Comparison of ENCODE assay signal across 8 cellular contexts in the genomic region with DNA sequence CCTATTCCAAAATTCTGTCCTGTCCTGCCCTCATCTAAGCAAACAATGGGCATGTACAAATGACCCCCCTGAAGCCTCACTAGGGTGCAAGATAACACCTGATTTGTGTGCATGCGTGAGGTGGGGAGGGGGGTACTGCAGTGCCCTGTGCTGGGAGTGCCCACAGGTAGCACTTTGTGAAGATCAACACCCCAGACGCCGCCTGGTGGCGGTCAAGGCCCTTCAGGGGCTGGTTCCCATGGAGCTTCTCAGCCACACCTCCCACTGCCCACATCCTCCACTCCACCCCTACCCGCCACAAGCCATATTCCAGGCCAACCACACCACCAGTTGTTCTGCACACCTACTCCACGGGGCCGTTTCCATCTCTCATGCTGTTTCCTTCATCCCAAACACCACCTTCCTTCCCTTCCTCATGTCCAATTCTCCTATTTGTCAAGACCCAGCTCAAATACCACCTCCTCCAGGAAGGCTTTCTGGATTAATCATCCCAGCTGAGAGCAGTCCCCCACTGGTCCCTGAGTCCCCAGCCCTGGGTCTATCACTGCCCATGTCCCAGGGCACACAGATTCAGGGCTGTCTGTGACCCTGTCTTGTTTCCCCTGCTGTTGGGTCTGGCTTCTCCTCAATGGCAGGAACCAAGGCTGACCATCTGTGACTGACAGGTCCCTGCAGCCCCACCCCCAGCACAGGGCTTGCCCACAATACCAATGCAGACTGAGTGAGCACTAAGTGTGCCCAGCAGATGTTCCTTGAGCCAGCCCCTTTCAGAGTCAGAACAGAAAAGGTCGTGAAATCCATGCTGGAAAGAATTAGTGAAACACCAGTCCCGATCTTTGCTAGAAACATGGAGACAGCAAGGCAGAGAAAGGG.
DNase-seq lines count a peak whose midpoint lies in the region; TF ChIP-seq lines count a peak whose summit lies in the region.

No MANE protein-coding gene starts in this region.

- in situ Hi-C loops in KBM-7 (cut with MboI; ENCODE audit: low pct_unique_long_range_greater_than_20kb, low sequenced_read_pairs): no loop called here

- intact Hi-C loops in activated T-helper 2 cell treated with anti-CD3 and anti-CD28 coated beads, Interferon-gamma antibody, Interleukin-2, Interleukin-4, amounts not matched to agents 10 μg/mL and 5 μg/mL and 100 μg/mL, durations not matched to agents 14 hours and 24 hours and 36 hours (cut with micrococcal nuclease): no loop called here
- intact Hi-C loops in colonic mucosa (cut with DNase I): no loop called here

- H3K79me2 ChIP-seq in Loucy (ENCODE audit: insufficient read depth, low read length) (no peaks in the 10 kb centered on the region), neural progenitor cell (ENCODE audit: low read depth) (no peaks in the 10 kb centered on the region)

- H3K4me2 ChIP-seq in Loucy (ENCODE audit: low read depth, low read length, poor library complexity, severe bottlenecking) (peak overlapping the region; percentile 76), neural progenitor cell (no peak overlapping the region)

- TF ChIP-seq CTCF in Loucy (conservative IDR thresholded peaks at IDR 0.05; ENCODE audit: low read length): peak; percentile 74
- TF ChIP-seq CTCF in neural progenitor cell (IDR thresholded peaks at IDR 0.05): peak; percentile 30
- TF ChIP-seq CTCF in colonic mucosa (IDR thresholded peaks at IDR 0.05): no peak

- H3K27me3 ChIP-seq in Loucy (ENCODE audit: insufficient read depth, low read length, poor library complexity, severe bottlenecking) (no peaks in the 10 kb centered on the region), neural progenitor cell (no peaks in the 10 kb centered on the region), colonic mucosa (no peaks in the 10 kb centered on the region)

- H3K4me1 ChIP-seq in Loucy (ENCODE audit: insufficient read depth, low read length, poor library complexity, severe bottlenecking): peaks cover 13% of the 10 kb centered on the region
- H3K4me1 ChIP-seq in neural progenitor cell: peaks cover 3% of the 10 kb centered on the region
- no peaks in the 10 kb centered on the region for H3K4me1 ChIP-seq in colonic mucosa

- no peaks in the 10 kb centered on the region for H3F3A ChIP-seq in Loucy (ENCODE audit: low read depth)
- H3F3A ChIP-seq in neural progenitor cell (ENCODE audit: low read depth): no peaks in the 10 kb centered on the region

- no peak overlapping the region for H3K27ac Mint-ChIP-seq in activated T-helper 2 cell treated with anti-CD3 and anti-CD28 coated beads, Interferon-gamma antibody, Interleukin-2, Interleukin-4, amounts not matched to agents 10 μg/mL and 5 μg/mL and 100 μg/mL, durations not matched to agents 14 hours and 24 hours and 36 hours
- H3K27ac Mint-ChIP-seq in neural progenitor cell: peak overlapping the region; percentile 37

- H4K20me1 ChIP-seq in Loucy (ENCODE audit: insufficient read depth, low read length, poor library complexity, severe bottlenecking) (no peaks in the 10 kb centered on the region), neural progenitor cell (ENCODE audit: low read depth) (no peaks in the 10 kb centered on the region)

- H3K36me3 ChIP-seq in Loucy (ENCODE audit: insufficient read depth, low read length) (no peaks in the 10 kb centered on the region), neural progenitor cell (no peaks in the 10 kb centered on the region), colonic mucosa (no peaks in the 10 kb centered on the region)

- H3K4me3 ChIP-seq in Loucy (ENCODE audit: low read length, poor library complexity, severe bottlenecking): peak overlapping the region; percentile 59
- no peak overlapping the region for H3K4me3 ChIP-seq in neural progenitor cell
- no peak overlapping the region for H3K4me3 ChIP-seq in colonic mucosa

- no peak overlapping the region for H3K4me3 Mint-ChIP-seq in activated T-helper 2 cell treated with anti-CD3 and anti-CD28 coated beads, Interferon-gamma antibody, Interleukin-2, Interleukin-4, amounts not matched to agents 10 μg/mL and 5 μg/mL and 100 μg/mL, durations not matched to agents 14 hours and 24 hours and 36 hours (ENCODE audit: low read depth)
- no peak overlapping the region for H3K4me3 Mint-ChIP-seq in neural progenitor cell

- no peaks in the 10 kb centered on the region for H3K9me3 ChIP-seq in Loucy (ENCODE audit: insufficient read depth, low read depth, low read length)
- H3K9me3 ChIP-seq in neural progenitor cell (ENCODE audit: low read depth): no peaks in the 10 kb centered on the region
- H3K9me3 ChIP-seq in colonic mucosa: no peaks in the 10 kb centered on the region

- H3K27ac ChIP-seq in neural progenitor cell (no peak overlapping the region), colonic mucosa (no peak overlapping the region)

- no peaks in the 10 kb centered on the region for H3K36me3 Mint-ChIP-seq in activated T-helper 2 cell treated with anti-CD3 and anti-CD28 coated beads, Interferon-gamma antibody, Interleukin-2, Interleukin-4, amounts not matched to agents 10 μg/mL and 5 μg/mL and 100 μg/mL, durations not matched to agents 14 hours and 24 hours and 36 hours (ENCODE audit: low read depth)
- peaks cover 3% of the 10 kb centered on the region for H3K36me3 Mint-ChIP-seq in neural progenitor cell

- H3K9me2 ChIP-seq in Loucy (replicated peaks; ENCODE audit: low read depth, low read length): no peaks in the 10 kb centered on the region

- H3K9ac ChIP-seq in Loucy (ENCODE audit: low read depth, low read length, poor library complexity, severe bottlenecking): peak overlapping the region; percentile 49
- no peak overlapping the region for H3K9ac ChIP-seq in neural progenitor cell
- H3K9ac ChIP-seq in colonic mucosa (ENCODE audit: low read depth in 2 of 2, low read length in 2 of 2): no peak overlapping the region

- peaks cover 4% of the 10 kb centered on the region for H3K27me3 Mint-ChIP-seq in activated T-helper 2 cell treated with anti-CD3 and anti-CD28 coated beads, Interferon-gamma antibody, Interleukin-2, Interleukin-4, amounts not matched to agents 10 μg/mL and 5 μg/mL and 100 μg/mL, durations not matched to agents 14 hours and 24 hours and 36 hours (ENCODE audit: low read depth)
- peaks cover 10% of the 10 kb centered on the region for H3K27me3 Mint-ChIP-seq in neural progenitor cell (ENCODE audit: insufficient read depth, low read depth)

- peak; percentile 21 for DNase-seq in activated naive CD4-positive, alpha-beta T cell treated with Interleukin-2 at 50 U/mL for 16 hours
- no peak for DNase-seq in activated naive CD4-positive, alpha-beta T cell treated with anti-CD3 and anti-CD28 coated beads, Interleukin-2, amount 50 U/mL, for 16 hours
- DNase-seq in activated T-helper 2 cell treated with anti-CD3 and anti-CD28 coated beads, Interferon-gamma antibody, Interleukin-2, Interleukin-4, amounts not matched to agents 10 μg/mL and 5 μg/mL and 100 μg/mL, durations not matched to agents 14 hours and 24 hours and 36 hours (ENCODE audit: low spot score): peak; percentile 22
- peak; percentile 42 for DNase-seq in neural progenitor cell (ENCODE audit: low spot score)
- DNase-seq in NCI-H2029 (lab: John Stamatoyannopoulos, UW): no peak
- DNase-seq in colonic mucosa: no peak
- DNase-seq in KBM-7: no peak

- H3K9me3 Mint-ChIP-seq in activated T-helper 2 cell treated with anti-CD3 and anti-CD28 coated beads, Interferon-gamma antibody, Interleukin-2, Interleukin-4, amounts not matched to agents 10 μg/mL and 5 μg/mL and 100 μg/mL, durations not matched to agents 14 hours and 24 hours and 36 hours: no peaks in the 10 kb centered on the region
- H3K9me3 Mint-ChIP-seq in neural progenitor cell: no peaks in the 10 kb centered on the region

- H2AFZ ChIP-seq in Loucy (ENCODE audit: low read length): peak overlapping the region; percentile 56
- H2AFZ ChIP-seq in neural progenitor cell (replicated peaks): no peak overlapping the region

- peaks cover 8% of the 10 kb centered on the region for H3K4me1 Mint-ChIP-seq in activated T-helper 2 cell treated with anti-CD3 and anti-CD28 coated beads, Interferon-gamma antibody, Interleukin-2, Interleukin-4, amounts not matched to agents 10 μg/mL and 5 μg/mL and 100 μg/mL, durations not matched to agents 14 hours and 24 hours and 36 hours (ENCODE audit: low read depth)
- H3K4me1 Mint-ChIP-seq in neural progenitor cell: peaks cover 30% of the 10 kb centered on the region

Comparison
In these comparisons a context has a peak if more than half of its experiments do, and no peak if none do; other contexts are left out.
1. DNase-seq: peak in activated naive CD4-positive, alpha-beta T cell treated with Interleukin-2 at 50 U/mL for 16 hours (single experiment), activated T-helper 2 cell treated with anti-CD3 and anti-CD28 coated beads, Interferon-gamma antibody, Interleukin-2, Interleukin-4, amounts not matched to agents 10 μg/mL and 5 μg/mL and 100 μg/mL, durations not matched to agents 14 hours and 24 hours and 36 hours (single experiment) and neural progenitor cell (single experiment); none in activated naive CD4-positive, alpha-beta T cell treated with anti-CD3 and anti-CD28 coated beads, Interleukin-2, amount 50 U/mL, for 16 hours (single experiment), NCI-H2029 (single experiment), colonic mucosa (single experiment) and KBM-7 (single experiment).